ENCODE assay signal across 11 cellular contexts in genomic region chr19:29940971-29941585, GRCh38. TPM values are rescaled to one million over a fixed set of nuclear protein-coding genes. Genes with fewer than 3 reads are reported as not detected.
DNase-seq lines count a peak whose midpoint lies in the region; ATAC-seq and TF ChIP-seq lines count a peak whose summit lies in the region.
"Had no signal": no experiment of that assay in that cellular context is flagged by ENCODE, and none has a peak within 500 bp of the region (broad histone marks: within the 10 kb centered on the region; RNA-seq: fewer than 3 reads in every experiment).

No MANE protein-coding gene starts in this region.

- H3K9ac ChIP-seq in skeletal muscle tissue (ENCODE audit: low read depth in 1 of 3, low read length in 3 of 3) = no peak overlapping the region

- intact Hi-C loops in Panc1 (cut with micrococcal nuclease; ENCODE audit: unreplicated experiment) = no loop called here
- intact Hi-C loops in transverse colon (cut with DNase I; ENCODE audit: low total_unique reads) = no loop called here

- H3K4me1 Mint-ChIP-seq in activated T-cell treated with anti-CD3 and anti-CD28 coated beads, Interleukin-2, amount 50 U/mL, for 72 hours (ENCODE audit: low read depth) = peaks cover 41% of the 10 kb centered on the region

- peak overlapping the region; percentile 83 to 94 for H3K4me3 Mint-ChIP-seq in activated T-cell treated with anti-CD3 and anti-CD28 coated beads, Interleukin-2, amount 50 U/mL, for 72 hours

- peak overlapping the region; percentile 87 for H3K27ac ChIP-seq in Panc1 (ENCODE audit: low read length)
- H3K27ac ChIP-seq in skeletal muscle tissue (ENCODE audit: low read depth, low read length) = no peak overlapping the region
- no peak overlapping the region for H3K27ac ChIP-seq in transverse colon
- H3K27ac ChIP-seq: breast epithelium had no signal

- CTCF ChIA-PET in Panc1 (lab: Charles Lee) = interaction anchor here (0.7 to 1.1 kb wide), 2 partner anchors 120 to 181 kb away, joined by 5 to 7 read pairs; no protein-coding TSS in a partner anchor

- TF ChIP-seq POLR2A in transverse colon (IDR thresholded peaks at IDR 0.05) = no peak

- TF ChIP-seq CTCF in Panc1 (IDR thresholded peaks at IDR 0.05) (no peak), epithelial cell of esophagus (IDR thresholded peaks at IDR 0.05; ENCODE audit: insufficient read depth, low read depth, low read length, missing control alignments) (no peak), transverse colon (IDR thresholded peaks at IDR 0.05) (no peak)

- H3K27me3 ChIP-seq in Panc1 (ENCODE audit: control insufficient read depth, insufficient read depth, low read length) (no peaks in the 10 kb centered on the region), skeletal muscle tissue (ENCODE audit: control insufficient read depth in 3 of 3, insufficient read depth in 3 of 3, low read length in 3 of 3) (no peaks in the 10 kb centered on the region), transverse colon (no peaks in the 10 kb centered on the region)
- H3K27me3 ChIP-seq: breast epithelium, esophagus squamous epithelium, MG63 had no signal

- DNase-seq in activated T-cell treated with anti-CD3 and anti-CD28 coated beads, Interleukin-2, amount 50 U/mL, for 72 hours = no peak
- DNase-seq in activated T-cell treated with anti-CD3 and anti-CD28 coated beads, Interleukin-2, amount 50 U/mL, for 1 hour = no peak
- DNase-seq in Panc1 (ENCODE audit: low read depth, low spot score) (no peak), epithelial cell of esophagus (ENCODE audit: low read depth) (peak; percentile 62), transverse colon (no peak), activated gamma-delta T cell (lab: John Stamatoyannopoulos, UW) (no peak)
- DNase-seq in stimulated activated CD4-positive, alpha-beta T cell treated with anti-CD3 and anti-CD28 coated beads, Interleukin-4, amount 100 ng/mL, for 1 hour = no peak
- DNase-seq: MG63 had no signal

- no TSS peak for BruUV-seq in Panc1 (replicated peaks; lab: Mats Ljungman, UMichigan)

- H3K27ac Mint-ChIP-seq in activated T-cell treated with anti-CD3 and anti-CD28 coated beads, Interleukin-2, amount 50 U/mL, for 72 hours = peak overlapping the region; percentile 72

- POLR2A ChIA-PET in Panc1 (lab: Charles Lee) = interaction anchor here (0.6 to 0.7 kb wide), 4 partner anchors 37 to 448 kb away, joined by 3 to 5 read pairs (median 4); no protein-coding TSS in a partner anchor

- no peaks in the 10 kb centered on the region for H3K9me3 ChIP-seq in Panc1 (ENCODE audit: control insufficient read depth, insufficient read depth, low read depth, low read length)
- H3K9me3 ChIP-seq in skeletal muscle tissue (ENCODE audit: control insufficient read depth in 3 of 3, low read length in 3 of 3) = no peaks in the 10 kb centered on the region
- peaks cover 0 to 6% of the 10 kb centered on the region in 2 donors for H3K9me3 ChIP-seq in transverse colon

- peaks cover 6 to 14% of the 10 kb centered on the region in 2 donors for H3K36me3 Mint-ChIP-seq in activated T-cell treated with anti-CD3 and anti-CD28 coated beads, Interleukin-2, amount 50 U/mL, for 72 hours (ENCODE audit: insufficient read depth in 2 of 2)

- H3K4me1 ChIP-seq in Panc1 (ENCODE audit: control insufficient read depth, insufficient read depth, low read length) (peaks cover 19% of the 10 kb centered on the region), skeletal muscle tissue (ENCODE audit: control insufficient read depth in 3 of 3, insufficient read depth in 3 of 3, low read length in 3 of 3) (peaks cover 10 to 22% (median 20%) of the 10 kb centered on the region in 3 donors), transverse colon (peaks cover 0 to 38% (median 21%) of the 10 kb centered on the region in 4 donors)

- ATAC-seq in activated T-cell treated with anti-CD3 and anti-CD28 coated beads, Interleukin-2, amount 50 U/mL, for 72 hours (replicated peaks in 1 of 2) = no peak
- no peak for ATAC-seq in Panc1

- 83% methylated on average over 9 of the region's 9 CpGs; no CpG with 5 or more reads in 1 of the 2 donors for WGBS in transverse colon (ENCODE audit: low coverage in 1 of 2), 2 donors

- no peak for TF ChIP-seq EP300 in transverse colon (IDR thresholded peaks at IDR 0.05; ENCODE audit: low read depth)

- no peak overlapping the region for H3K4me3 ChIP-seq in Panc1 (ENCODE audit: low read depth in 2 of 2, low read length in 2 of 2)
- H3K4me3 ChIP-seq in epithelial cell of esophagus (ENCODE audit: low read length) = no peak overlapping the region
- H3K4me3 ChIP-seq in skeletal muscle tissue (ENCODE audit: low read length in 3 of 3) = peak overlapping the region in 2 of 3 donors; percentile 75 to 95
- H3K4me3 ChIP-seq in transverse colon = peak overlapping the region in 1 of 4 donors; percentile 74

- in situ Hi-C loops in Panc1 (cut with HindIII; ENCODE audit: low pct_unique_long_range_greater_than_20kb, low sequenced_read_pairs) (no loop called here), transverse colon (cut with MboI; ENCODE audit: low pct_ligation_motif_present in 1 of 4, low pct_unique_long_range_greater_than_20kb in 1 of 4, low sequenced_read_pairs in 3 of 4) (no loop called here)

- no peaks in the 10 kb centered on the region; the same call in 1 of the 2 replicates for H3K36me3 ChIP-seq in Panc1 (ENCODE audit: control insufficient read depth, insufficient read depth, low read length)
- no peaks in the 10 kb centered on the region for H3K36me3 ChIP-seq in skeletal muscle tissue (ENCODE audit: control insufficient read depth in 3 of 3, insufficient read depth in 3 of 3, low read length in 3 of 3)
- no peaks in the 10 kb centered on the region for H3K36me3 ChIP-seq in transverse colon
- H3K36me3 ChIP-seq: breast epithelium, esophagus squamous epithelium had no signal

- no peaks in the 10 kb centered on the region for H3K27me3 Mint-ChIP-seq in activated T-cell treated with anti-CD3 and anti-CD28 coated beads, Interleukin-2, amount 50 U/mL, for 72 hours (ENCODE audit: low read depth)

- H3K9me3 Mint-ChIP-seq in activated T-cell treated with anti-CD3 and anti-CD28 coated beads, Interleukin-2, amount 50 U/mL, for 72 hours = peaks cover 7% of the 10 kb centered on the region in 2 donors

RNA-seq across cellular contexts. Expression of gene URI1, which starts 1.0 kb away (rescaled TPM):
- 10 to 100 TPM; 63.6 to 74.6 TPM for total RNA-seq in activated T-cell treated with anti-CD3 and anti-CD28 coated beads, Interleukin-2, amount 50 U/mL, for 72 hours
- 71.0 TPM for total RNA-seq in Panc1 (2021; ENCODE audit: unreplicated experiment)
- polyA plus RNA-seq in Panc1 (2012; ENCODE audit: insufficient read length) = 53.7 TPM
- 62.6 TPM for total RNA-seq in skeletal muscle tissue
- total RNA-seq in transverse colon = 100 to 1,000 TPM in 1 of 4 donors, 10 to 100 TPM in 3; 28.1 to 146 (median 48.0) TPM

Comparison
In these comparisons a context has a peak if more than half of its experiments do, and no peak if none do; other contexts are left out.
1. H3K4me3 ChIP-seq: peak in skeletal muscle tissue (2 of 3); none in Panc1 (0 of 2) and epithelial cell of esophagus (single experiment).